In the genomic region with DNA sequence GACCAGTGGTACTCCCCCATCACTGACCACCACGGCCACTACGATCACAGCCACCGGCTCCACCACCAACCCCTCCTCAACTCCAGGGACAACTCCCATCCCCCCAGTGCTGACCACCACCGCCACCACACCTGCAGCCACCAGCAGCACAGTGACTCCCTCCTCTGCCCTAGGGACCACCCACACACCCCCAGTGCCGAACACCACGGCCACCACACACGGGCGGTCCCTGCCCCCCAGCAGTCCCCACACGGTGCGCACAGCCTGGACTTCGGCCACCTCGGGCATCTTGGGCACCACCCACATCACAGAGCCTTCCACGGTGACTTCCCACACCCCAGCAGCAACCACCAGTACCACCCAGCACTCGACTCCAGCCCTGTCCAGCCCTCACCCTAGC, we compare ENCODE assay signal across 11 cellular contexts. TPM values are rescaled to one million over a fixed set of nuclear protein-coding genes. Genes with fewer than 3 reads are reported as not detected.
DNase-seq lines count a peak whose midpoint lies in the region; ATAC-seq lines count a peak whose summit lies in the region.
"Not testable (repeated sequence)": the region's sequence is repeated elsewhere in the genome, so short reads cannot be mapped to it uniquely, and the experiment has no call there.
"Had no signal": no experiment of that assay in that cellular context is flagged by ENCODE, and none has a peak within 500 bp of the region (broad histone marks: within the 10 kb centered on the region; RNA-seq: fewer than 3 reads in every experiment).

No MANE protein-coding gene starts in this region.

- intact Hi-C loops in Right ventricle myocardium inferior (cut with DNase I), result not testable (repeated sequence)

- not testable (repeated sequence) for ATAC-seq in Right ventricle myocardium inferior

- DNase-seq in Right ventricle myocardium inferior (ENCODE audit: missing footprints), result peak; percentile 43

RNA-seq across cellular contexts. Expression of a gene that starts 24.2 kb away (rescaled TPM):
- not detected for total RNA-seq in Right ventricle myocardium inferior
- total RNA-seq: A172; A673; B cell; Caco-2; CD4-positive, alpha-beta memory T cell; CD4-positive, alpha-beta T cell; CD4-positive, CD25-positive, alpha-beta regulatory T cell; CD8-positive, alpha-beta memory T cell; CD8-positive, alpha-beta T cell; Daoy had no signal
